Comparison of ENCODE assay signal across 2 cellular contexts in genomic region chr16:10485698-10486382, GRCh38.
A peak's percentile ranks its signal among the peaks of the same experiment; 100 is the strongest.
TF ChIP-seq lines count a peak whose summit lies in the region.

No MANE protein-coding gene starts in this region.

TF ChIP-seq in HepG2, 621 proteins besides CTCF, POLR2A, EP300 and RAD21 (continued from another document):
- peak; percentile 23; the same call in 1 of the 2 replicates for TF ChIP-seq FOSL2 (CRISPR knock-in tag; IDR thresholded peaks at IDR 0.05)
- TF ChIP-seq KLF6 (CRISPR knock-in tag; IDR thresholded peaks at IDR 0.05): no peak

TF ChIP-seq in K562, 482 proteins besides CTCF, POLR2A, EP300 and RAD21 (continued from another document and continues in another):
- TF ChIP-seq PKNOX1 (IDR thresholded peaks at IDR 0.05) (peak; percentile 40; the same call in 1 of the 2 replicates), ZNF280A (IDR thresholded peaks at IDR 0.05; ENCODE audit: low read depth, partially characterized antibody) (peak; percentile 98), NCOR1 (IDR thresholded peaks at IDR 0.05) (peak; percentile 48; the same call in 1 of the 2 replicates), C11orf30 (IDR thresholded peaks at IDR 0.05; ENCODE audit: low read depth) (peak; percentile 62), SMARCA4 (IDR thresholded peaks at IDR 0.05) (peak; percentile 54; the same call in 1 of the 2 replicates), SOX6 (IDR thresholded peaks at IDR 0.05) (peak; percentile 74), AFF1 (IDR thresholded peaks at IDR 0.05; ENCODE audit: low read depth in 1 of 2, partially characterized antibody in 2 of 2) (peak; percentile 23 to 33), MAFG (tag; conservative IDR thresholded peaks at IDR 0.05) (peak; percentile 35), ZNF561 (CRISPR knock-in tag; conservative IDR thresholded peaks at IDR 0.05) (peak; percentile 59; the same call in 1 of the 2 replicates), JUN (IDR thresholded peaks at IDR 0.05; ENCODE audit: borderline replicate concordance, low read depth, low read length) (peak; percentile 34; the same call in 1 of the 2 replicates), JUN (CRISPR knock-in tag; IDR thresholded peaks at IDR 0.05; ENCODE audit: borderline replicate concordance) (no peak), ZNF583 (CRISPR knock-in tag; IDR thresholded peaks at IDR 0.05) (no peak), TAL1 (IDR thresholded peaks at IDR 0.05) (peak; percentile 71), RAD51 (IDR thresholded peaks at IDR 0.05; ENCODE audit: borderline replicate concordance, low read depth) (0 out of 2 replicates have a peak, but pooled peaks have one; percentile 16), CBX1 (IDR thresholded peaks at IDR 0.05; ENCODE audit: low read depth) (peak; percentile 57; the same call in 1 of the 2 replicates), JUND (IDR thresholded peaks at IDR 0.05; ENCODE audit: borderline replicate concordance, low read depth, low read length) (peak; percentile 60), JUND (tag; IDR thresholded peaks at IDR 0.05; ENCODE audit: borderline replicate concordance, low read depth, low read length) (peak; percentile 70; the same call in 2 of the 3 replicates), BHLHE40 (IDR thresholded peaks at IDR 0.05; ENCODE audit: low read length) (peak; percentile 51; the same call in 1 of the 2 replicates), FOSL1 (tag; conservative IDR thresholded peaks at IDR 0.05) (peak; percentile 96), ATF7 (IDR thresholded peaks at IDR 0.05) (0 out of 2 replicates have a peak, but pooled peaks have one; percentile 31), TCF3 (CRISPR knock-in tag; IDR thresholded peaks at IDR 0.05) (peak; percentile 76), NR2F6 (CRISPR knock-in tag; IDR thresholded peaks at IDR 0.05) (no peak), XRCC3 (IDR thresholded peaks at IDR 0.05) (0 out of 2 replicates have a peak, but pooled peaks have one; percentile 49), USF1 (CRISPR knock-in tag; IDR thresholded peaks at IDR 0.05) (peak; percentile 27; the same call in 1 of the 2 replicates), L3MBTL2 (IDR thresholded peaks at IDR 0.05) (0 out of 2 replicates have a peak, but pooled peaks have one; percentile 22), NFE2 (IDR thresholded peaks at IDR 0.05; ENCODE audit: low read depth) (peak; percentile 53; the same call in 1 of the 2 replicates), ILK (tag; IDR thresholded peaks at IDR 0.05; ENCODE audit: borderline replicate concordance, low read depth) (no peak), SMARCC2 (IDR thresholded peaks at IDR 0.05; ENCODE audit: low read depth) (peak; percentile 38; the same call in 1 of the 2 replicates), DPF2 (IDR thresholded peaks at IDR 0.05) (peak; percentile 65; the same call in 1 of the 2 replicates), ZNF224 (CRISPR knock-in tag; IDR thresholded peaks at IDR 0.05) (no peak), ZNF766 (CRISPR knock-in tag; conservative IDR thresholded peaks at IDR 0.05) (peak; percentile 52; the same call in 1 of the 2 replicates), MED1 (CRISPR knock-in tag; IDR thresholded peaks at IDR 0.05; ENCODE audit: borderline replicate concordance) (no peak), ARID1B (IDR thresholded peaks at IDR 0.05) (peak; percentile 84), MAZ (CRISPR knock-in tag; conservative IDR thresholded peaks at IDR 0.05 in 1 of 2, IDR thresholded peaks at IDR 0.05 in 1 of 2) (no peak), MYBL2 (IDR thresholded peaks at IDR 0.05; ENCODE audit: low read depth) (no peak), MYBL2 (CRISPR knock-in tag; IDR thresholded peaks at IDR 0.05; ENCODE audit: borderline replicate concordance) (no peak), ZEB2 (IDR thresholded peaks at IDR 0.05) (peak; percentile 90), ZNF318 (IDR thresholded peaks at IDR 0.05; ENCODE audit: borderline replicate concordance in 1 of 2, low read depth in 1 of 2) (peak in 1 of 2 experiments; percentile 51; a peak in 1 of 4 replicates), ARNT (IDR thresholded peaks at IDR 0.05) (0 out of 4 replicates have a peak, but pooled peaks of 1 of the 2 experiments have one; percentile 26)
- TF ChIP-seq, protein P1, sequence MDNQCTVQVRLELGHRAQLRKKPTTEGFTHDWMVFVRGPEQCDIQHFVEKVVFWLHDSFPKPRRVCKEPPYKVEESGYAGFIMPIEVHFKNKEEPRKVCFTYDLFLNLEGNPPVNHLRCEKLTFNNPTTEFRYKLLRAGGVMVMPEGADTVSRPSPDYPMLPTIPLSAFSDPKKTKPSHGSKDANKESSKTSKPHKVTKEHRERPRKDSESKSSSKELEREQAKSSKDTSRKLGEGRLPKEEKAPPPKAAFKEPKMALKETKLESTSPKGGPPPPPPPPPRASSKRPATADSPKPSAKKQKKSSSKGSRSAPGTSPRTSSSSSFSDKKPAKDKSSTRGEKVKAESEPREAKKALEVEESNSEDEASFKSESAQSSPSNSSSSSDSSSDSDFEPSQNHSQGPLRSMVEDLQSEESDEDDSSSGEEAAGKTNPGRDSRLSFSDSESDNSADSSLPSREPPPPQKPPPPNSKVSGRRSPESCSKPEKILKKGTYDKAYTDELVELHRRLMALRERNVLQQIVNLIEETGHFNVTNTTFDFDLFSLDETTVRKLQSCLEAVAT (IDR thresholded peaks at IDR 0.05): no peak
- TF ChIP-seq, protein P2, sequence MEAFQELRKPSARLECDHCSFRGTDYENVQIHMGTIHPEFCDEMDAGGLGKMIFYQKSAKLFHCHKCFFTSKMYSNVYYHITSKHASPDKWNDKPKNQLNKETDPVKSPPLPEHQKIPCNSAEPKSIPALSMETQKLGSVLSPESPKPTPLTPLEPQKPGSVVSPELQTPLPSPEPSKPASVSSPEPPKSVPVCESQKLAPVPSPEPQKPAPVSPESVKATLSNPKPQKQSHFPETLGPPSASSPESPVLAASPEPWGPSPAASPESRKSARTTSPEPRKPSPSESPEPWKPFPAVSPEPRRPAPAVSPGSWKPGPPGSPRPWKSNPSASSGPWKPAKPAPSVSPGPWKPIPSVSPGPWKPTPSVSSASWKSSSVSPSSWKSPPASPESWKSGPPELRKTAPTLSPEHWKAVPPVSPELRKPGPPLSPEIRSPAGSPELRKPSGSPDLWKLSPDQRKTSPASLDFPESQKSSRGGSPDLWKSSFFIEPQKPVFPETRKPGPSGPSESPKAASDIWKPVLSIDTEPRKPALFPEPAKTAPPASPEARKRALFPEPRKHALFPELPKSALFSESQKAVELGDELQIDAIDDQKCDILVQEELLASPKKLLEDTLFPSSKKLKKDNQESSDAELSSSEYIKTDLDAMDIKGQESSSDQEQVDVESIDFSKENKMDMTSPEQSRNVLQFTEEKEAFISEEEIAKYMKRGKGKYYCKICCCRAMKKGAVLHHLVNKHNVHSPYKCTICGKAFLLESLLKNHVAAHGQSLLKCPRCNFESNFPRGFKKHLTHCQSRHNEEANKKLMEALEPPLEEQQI (IDR thresholded peaks at IDR 0.05): 0 out of 2 replicates have a peak, but pooled peaks have one; percentile 35
